In genomic region chr6:2749972-2750600, GRCh38 we compare ENCODE assay signal across 8 cellular contexts. TPM values are rescaled to one million over a fixed set of nuclear protein-coding genes. Genes with fewer than 3 reads are reported as not detected.
DNase-seq lines count a peak whose midpoint lies in the region; ATAC-seq and TF ChIP-seq lines count a peak whose summit lies in the region.

No MANE protein-coding gene starts in this region.

- peaks cover 5% of the 10 kb centered on the region for H3K4me1 Mint-ChIP-seq in activated T-cell treated with anti-CD3 and anti-CD28 coated beads, Interleukin-2, amount 50 U/mL, for 24 hours (ENCODE audit: low read depth)

- H3K4me3 ChIP-seq in H7 (ENCODE audit: insufficient read depth, low read depth, low read length) (no peak overlapping the region), fibroblast of lung (replicated peaks in 1 of 4; ENCODE audit: control extremely low read depth in 1 of 4, insufficient read depth in 1 of 4, low read depth in 3 of 4, low read length in 4 of 4) (no peak overlapping the region), upper lobe of right lung (no peak overlapping the region)

- H3K36me3 ChIP-seq in H7 (replicated peaks; ENCODE audit: control insufficient read depth, insufficient read depth, low read length) (no peaks in the 10 kb centered on the region), fibroblast of lung (ENCODE audit: control insufficient read depth, insufficient read depth, low read length) (no peaks in the 10 kb centered on the region), upper lobe of right lung (no peaks in the 10 kb centered on the region)

- intact Hi-C loops in upper lobe of right lung (cut with DNase I): no loop called here

- H4K20me1 ChIP-seq in fibroblast of lung (ENCODE audit: control insufficient read depth, extremely low read depth, insufficient read depth, low read length): no peaks in the 10 kb centered on the region

- H3K27me3 ChIP-seq in H7 (ENCODE audit: control insufficient read depth, insufficient read depth, low read length) (no peaks in the 10 kb centered on the region), fibroblast of lung (ENCODE audit: control insufficient read depth, insufficient read depth, low read length) (no peaks in the 10 kb centered on the region), upper lobe of right lung (no peaks in the 10 kb centered on the region)

- H3K9me3 ChIP-seq in fibroblast of lung (ENCODE audit: control insufficient read depth, insufficient read depth, low read depth, low read length): no peaks in the 10 kb centered on the region
- H3K9me3 ChIP-seq in upper lobe of right lung: no peaks in the 10 kb centered on the region

- H3K27me3 Mint-ChIP-seq in activated T-cell treated with anti-CD3 and anti-CD28 coated beads, Interleukin-2, amount 50 U/mL, for 24 hours: peaks cover 34% of the 10 kb centered on the region

- no peaks in the 10 kb centered on the region for H3K79me2 ChIP-seq in fibroblast of lung (ENCODE audit: control insufficient read depth, insufficient read depth, low read length)

- peak overlapping the region; percentile 32 for H3K4me2 ChIP-seq in fibroblast of lung (ENCODE audit: extremely low read depth, insufficient read depth, low read length)

- DNase-seq in AG08395 (ENCODE audit: low spot score) (peak; percentile 65), H7 (peak; percentile 57), OCI-M1 (lab: John Stamatoyannopoulos, UW) (peak; percentile 91), fibroblast of lung (ENCODE audit: low read depth in 2 of 2) (peak; percentile 33 to 72), nucleus accumbens (lab: John Stamatoyannopoulos, UW) (peak in 38 of 56 donors; percentile 4 to 81 (median 38)), upper lobe of right lung (no peak)
- DNase-seq in activated T-cell treated with anti-CD3 and anti-CD28 coated beads, Interleukin-2, amount 50 U/mL, for 24 hours: peak; percentile 73

- no peak overlapping the region for H2AFZ ChIP-seq in fibroblast of lung (ENCODE audit: low read length)

- H3K4me1 ChIP-seq in fibroblast of lung (ENCODE audit: control insufficient read depth, extremely low read depth, insufficient read depth, low read length): no peaks in the 10 kb centered on the region
- H3K4me1 ChIP-seq in upper lobe of right lung: no peaks in the 10 kb centered on the region

- TF ChIP-seq CTCF in fibroblast of lung (conservative IDR thresholded peaks at IDR 0.05 in 1 of 2, IDR thresholded peaks at IDR 0.05 in 1 of 2; ENCODE audit: low read depth in 1 of 2, low read length in 2 of 2): peak; percentile 78 to 86
- peak; percentile 95 for TF ChIP-seq CTCF in upper lobe of right lung (IDR thresholded peaks at IDR 0.05)

- ATAC-seq in upper lobe of right lung (peak; percentile 84), GM19452 (IDR thresholded peaks at IDR 0.05; ENCODE audit: unreplicated experiment) (no peak)

- no peak overlapping the region for H3K27ac Mint-ChIP-seq in activated T-cell treated with anti-CD3 and anti-CD28 coated beads, Interleukin-2, amount 50 U/mL, for 24 hours

- H3K4me3 Mint-ChIP-seq in activated T-cell treated with anti-CD3 and anti-CD28 coated beads, Interleukin-2, amount 50 U/mL, for 24 hours: no peak overlapping the region

- H3K9ac ChIP-seq in fibroblast of lung (ENCODE audit: insufficient read depth, low read length): no peak overlapping the region

- no peaks in the 10 kb centered on the region for H3K36me3 Mint-ChIP-seq in activated T-cell treated with anti-CD3 and anti-CD28 coated beads, Interleukin-2, amount 50 U/mL, for 24 hours (ENCODE audit: low read depth)

- H3K9me3 Mint-ChIP-seq in activated T-cell treated with anti-CD3 and anti-CD28 coated beads, Interleukin-2, amount 50 U/mL, for 24 hours: no peaks in the 10 kb centered on the region

- H3K27ac ChIP-seq in fibroblast of lung (ENCODE audit: insufficient read depth, low read length) (no peak overlapping the region), upper lobe of right lung (no peak overlapping the region)

RNA-seq across cellular contexts. Expression of gene MYLK4, which starts 0.6 kb away (rescaled TPM):
- 0.03 and 0.07 TPM in 2 replicates for total RNA-seq in H7 (2014; rRNA removed; shearing (Covaris generic))
- total RNA-seq in fibroblast of lung: 0.26 and 0.33 TPM in 2 replicates
- polyA plus RNA-seq in fibroblast of lung: 0.24 and 0.59 TPM in 2 replicates
- polyA plus RNA-seq in fibroblast of lung (2012): 0.16 and 0.28 TPM in 2 replicates
- not detected in 2 replicates for polyA minus RNA-seq in fibroblast of lung (ENCODE audit: low replicate concordance)
- 0.84 TPM for total RNA-seq in upper lobe of right lung

RNA-seq across cellular contexts. Expression of gene WRNIP1, which starts 15.1 kb away (rescaled TPM):
- 50.5 and 56.1 TPM in 2 replicates for total RNA-seq in H7 (2014; rRNA removed; shearing (Covaris generic))
- 33.1 and 40.8 TPM in 2 replicates for total RNA-seq in fibroblast of lung
- 29.7 and 32.4 TPM in 2 replicates for polyA plus RNA-seq in fibroblast of lung
- 25.8 and 29.3 TPM in 2 replicates for polyA plus RNA-seq in fibroblast of lung (2012)
- 36.8 and 50.3 TPM in 2 replicates for polyA minus RNA-seq in fibroblast of lung (ENCODE audit: low replicate concordance)
- total RNA-seq in upper lobe of right lung: 42.9 TPM
